Comparison of ENCODE assay signal across 1 cellular context in genomic region chr20:62212309-62212708, GRCh38.
TF ChIP-seq lines count a peak whose summit lies in the region.

No MANE protein-coding gene starts in this region.

TF ChIP-seq in HEK293, 187 proteins besides CTCF, POLR2A, EP300 and RAD21 (continued from another document):
- TF ChIP-seq ZNF585B (tag by site-specific recombination; IDR thresholded peaks at IDR 0.05), result no peak
- no peak for TF ChIP-seq ZSCAN30 (tag by site-specific recombination; IDR thresholded peaks at IDR 0.05)
- no peak for TF ChIP-seq ZBTB17 (tag by site-specific recombination; IDR thresholded peaks at IDR 0.05)
